18 cellular contexts compared by ENCODE assay signal in the genomic region with DNA sequence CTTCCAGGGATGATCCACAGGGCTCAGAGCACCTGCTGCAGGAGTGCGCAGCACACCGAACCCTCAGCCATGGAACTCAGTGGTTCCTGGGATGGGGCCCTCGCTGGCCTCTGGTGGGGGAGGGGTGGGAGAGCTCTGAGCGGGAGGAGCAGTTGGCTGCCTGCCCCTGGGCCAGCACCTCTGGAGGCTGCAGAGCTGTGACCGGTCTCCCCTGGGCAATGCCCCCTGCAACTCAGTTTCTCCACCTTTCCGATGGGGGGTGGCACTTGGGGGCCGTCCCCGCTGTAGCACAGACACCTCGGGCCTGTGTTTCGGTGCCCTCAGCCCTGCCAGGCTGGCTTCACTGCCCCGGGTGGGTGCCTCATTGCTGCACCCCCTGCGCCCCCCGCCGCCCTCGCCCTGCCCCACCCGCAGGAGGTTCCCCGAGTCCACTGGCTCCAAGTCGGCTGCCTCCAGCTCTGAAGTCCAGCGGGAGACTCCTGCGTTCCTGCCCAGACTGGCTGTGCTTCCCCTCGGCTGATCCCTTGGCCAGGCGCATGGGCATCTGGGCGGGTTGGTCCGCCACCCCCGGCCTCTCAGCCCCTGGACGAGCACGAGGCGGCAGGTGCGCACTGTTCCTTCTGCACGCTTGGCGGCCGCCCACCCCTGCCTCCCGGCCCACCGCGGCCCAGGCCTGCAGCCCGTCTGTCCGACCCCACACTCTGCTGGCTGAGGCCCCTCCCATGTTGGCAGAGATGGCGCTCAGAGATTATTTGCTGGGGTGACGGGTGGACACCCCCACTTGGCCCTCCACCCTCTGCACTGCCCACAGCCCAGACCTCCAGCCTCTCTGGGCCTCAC. TPM values are rescaled to one million over a fixed set of nuclear protein-coding genes. Genes with fewer than 3 reads are reported as not detected.
A peak's percentile ranks its signal among the peaks of the same experiment; 100 is the strongest.
DNase-seq lines count a peak whose midpoint lies in the region; ATAC-seq, FAIRE-seq and TF ChIP-seq lines count a peak whose summit lies in the region.
"Had no signal": no experiment of that assay in that cellular context is flagged by ENCODE, and none has a peak within 500 bp of the region (broad histone marks: within the 10 kb centered on the region; RNA-seq: fewer than 3 reads in every experiment).

No MANE protein-coding gene starts in this region.

- FAIRE-seq in pancreas (lab: Jason Lieb, UNC) = no peak
- FAIRE-seq: D721Med, HepG2, HTR-8/SVneo had no signal

- H3K4me1 ChIP-seq in GM23338 (ENCODE audit: insufficient read depth) (no peaks in the 10 kb centered on the region), HEK293 (ENCODE audit: control insufficient read depth, insufficient read depth, low read length) (no peaks in the 10 kb centered on the region), pancreas (peaks cover 13 to 19% (median 19%) of the 10 kb centered on the region in 3 donors)

- TF ChIP-seq CTCF in GM23338 (conservative IDR thresholded peaks at IDR 0.05; ENCODE audit: low read depth in 2 of 2) = no peak
- TF ChIP-seq CTCF in HEK293 (tag by site-specific recombination; IDR thresholded peaks at IDR 0.05) = no peak
- no peak for TF ChIP-seq CTCF in pancreas (IDR thresholded peaks at IDR 0.05)

- peaks cover 10% of the 10 kb centered on the region for H3K27me3 Mint-ChIP-seq in GM23338 (ENCODE audit: insufficient read depth, low read depth, poor library complexity)

- H3K79me2 ChIP-seq in GM23338 (replicated peaks; ENCODE audit: insufficient read depth) = no peaks in the 10 kb centered on the region

- CTCF ChIA-PET in HEK293 (lab: Yijun Ruan, JAX) = no interaction called here

- ATAC-seq in GM23338 = peak; percentile 24
- peak; percentile 24 to 67 (median 46) for ATAC-seq in pancreas
- no peak for ATAC-seq in HG02678 (IDR thresholded peaks at IDR 0.05; ENCODE audit: unreplicated experiment)
- ATAC-seq: CD8-positive, alpha-beta T cell; HepG2 had no signal

- H3K9me3 ChIP-seq in HEK293 (ENCODE audit: control insufficient read depth, insufficient read depth, low read depth, low read length) (no peaks in the 10 kb centered on the region), pancreas (no peaks in the 10 kb centered on the region)

- no peaks in the 10 kb centered on the region for H3K9me3 Mint-ChIP-seq in GM23338
- H3K9me3 Mint-ChIP-seq: CD8-positive, alpha-beta T cell had no signal

- no peaks in the 10 kb centered on the region for H4K20me1 ChIP-seq in GM23338 (replicated peaks; ENCODE audit: insufficient read depth)

- no peak overlapping the region for H3K4me2 ChIP-seq in GM23338

- intact Hi-C loops in pancreas (cut with DNase I) = no loop called here

- no peak overlapping the region for H3K27ac Mint-ChIP-seq in GM23338
- H3K27ac Mint-ChIP-seq: CD14-positive monocyte; CD8-positive, alpha-beta T cell; H9 had no signal

- POLR2A ChIA-PET in HEK293 (lab: Yijun Ruan, JAX) = no interaction called here

- no peak overlapping the region for H3K4me3 ChIP-seq in GM23338
- no peak overlapping the region for H3K4me3 ChIP-seq in HEK293 (ENCODE audit: low read depth, low read length)
- peak overlapping the region in 3 of 4 donors; percentile 7 to 41 (median 19) for H3K4me3 ChIP-seq in pancreas

- no peaks in the 10 kb centered on the region for H3K4me1 Mint-ChIP-seq in GM23338
- H3K4me1 Mint-ChIP-seq: CD14-positive monocyte, H9 had no signal

- no peaks in the 10 kb centered on the region for H3F3A ChIP-seq in GM23338 (replicated peaks; ENCODE audit: low read depth)

- no peaks in the 10 kb centered on the region for H3K9me2 ChIP-seq in GM23338 (ENCODE audit: insufficient read depth)

- H3K36me3 Mint-ChIP-seq in GM23338 (ENCODE audit: low read depth) = no peaks in the 10 kb centered on the region; the same call in 2 of the 3 replicates
- H3K36me3 Mint-ChIP-seq: CD14-positive monocyte; CD8-positive, alpha-beta T cell had no signal

- WGBS in pancreas, 2 donors = 37 to 49% methylated on average over 34 to 39 of the region's 39 CpGs

- H3K27me3 ChIP-seq in GM23338 (ENCODE audit: insufficient read depth) = no peaks in the 10 kb centered on the region
- H3K27me3 ChIP-seq in pancreas = no peaks in the 10 kb centered on the region

- H3K36me3 ChIP-seq in GM23338 (ENCODE audit: insufficient read depth) = no peaks in the 10 kb centered on the region
- H3K36me3 ChIP-seq in HEK293 (ENCODE audit: control insufficient read depth in 2 of 2, insufficient read depth in 1 of 2, low read length in 2 of 2) = no peaks in the 10 kb centered on the region
- no peaks in the 10 kb centered on the region for H3K36me3 ChIP-seq in pancreas

- no peak overlapping the region for H3K27ac ChIP-seq in GM23338 (ENCODE audit: low read depth)
- H3K27ac ChIP-seq in HEK293 (ENCODE audit: extremely low read depth, low read depth, low read length) = no peak overlapping the region
- H3K27ac ChIP-seq in pancreas = peak overlapping the region in 3 of 4 donors; percentile 31 to 63 (median 53)

- no peak overlapping the region for H2AFZ ChIP-seq in GM23338

- H3K4me3 Mint-ChIP-seq in GM23338 = no peak overlapping the region
- H3K4me3 Mint-ChIP-seq: CD14-positive monocyte; CD8-positive, alpha-beta T cell; H9 had no signal

- DNase-seq in GM23338 (ENCODE audit: low spot score) = no peak
- peak; percentile 39 for DNase-seq in left kidney (ENCODE audit: low read depth, low spot score)
- peak; percentile 67 to 88 (median 72) for DNase-seq in pancreas
- no peak for DNase-seq in KG1 (lab: John Stamatoyannopoulos, UW)
- no peak for DNase-seq in NCI-H82 (lab: John Stamatoyannopoulos, UW)
- DNase-seq: CD8-positive, alpha-beta T cell; COR-L47; DMS153; H9 had no signal

TF ChIP-seq in GM23338, 12 proteins besides CTCF, POLR2A, EP300 and RAD21 (continues in another document):
- TF ChIP-seq, protein P1, sequence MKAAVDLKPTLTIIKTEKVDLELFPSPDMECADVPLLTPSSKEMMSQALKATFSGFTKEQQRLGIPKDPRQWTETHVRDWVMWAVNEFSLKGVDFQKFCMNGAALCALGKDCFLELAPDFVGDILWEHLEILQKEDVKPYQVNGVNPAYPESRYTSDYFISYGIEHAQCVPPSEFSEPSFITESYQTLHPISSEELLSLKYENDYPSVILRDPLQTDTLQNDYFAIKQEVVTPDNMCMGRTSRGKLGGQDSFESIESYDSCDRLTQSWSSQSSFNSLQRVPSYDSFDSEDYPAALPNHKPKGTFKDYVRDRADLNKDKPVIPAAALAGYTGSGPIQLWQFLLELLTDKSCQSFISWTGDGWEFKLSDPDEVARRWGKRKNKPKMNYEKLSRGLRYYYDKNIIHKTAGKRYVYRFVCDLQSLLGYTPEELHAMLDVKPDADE (IDR thresholded peaks at IDR 0.05) = no peak
- TF ChIP-seq STAT1 (IDR thresholded peaks at IDR 0.05; ENCODE audit: unreplicated experiment) = no peak

TF ChIP-seq in HEK293, 187 proteins besides CTCF, POLR2A, EP300 and RAD21:
- no peak for TF ChIP-seq ZNF558 (tag by site-specific recombination; IDR thresholded peaks at IDR 0.05)
- TF ChIP-seq GLIS2 (tag by site-specific recombination; IDR thresholded peaks at IDR 0.05) = peak; percentile 54; the same call in 1 of the 2 replicates
TF ChIP-seq in HEK293: peak in this region for 1.

RNA-seq across cellular contexts. Expression of a gene that starts 1.8 kb away (rescaled TPM):
- not detected in 2 replicates for total RNA-seq in GM23338 (2014; rRNA removed; shearing (Covaris generic))
- polyA plus RNA-seq in GM23338 (2016; fragmentation: Nextera tagmentation; extraction: Ambion mirVana) (not detected in 2 replicates), pancreas (100 to 1,000 TPM; 155 to 239 TPM)
- total RNA-seq in pancreas = 10 to 100 TPM; 25.5 to 99.7 (median 92.2) TPM
- total RNA-seq: A673; CD8-positive, alpha-beta T cell; Daoy; H9; HepG2 had no signal
- polyA plus RNA-seq: BJ, CD14-positive monocyte, HepG2 had no signal

RNA-seq across cellular contexts. Expression of a gene that starts 40.0 kb away (rescaled TPM):
- not detected in 2 replicates for total RNA-seq in GM23338 (2014; rRNA removed; shearing (Covaris generic))
- polyA plus RNA-seq in GM23338 (2016; fragmentation: Nextera tagmentation; extraction: Ambion mirVana) (not detected in 2 replicates), pancreas (under 1 TPM; 0.04 to 0.05 TPM)
- total RNA-seq in pancreas = under 1 TPM in 2 of 6 donors, not detected in 4; 0.03 to 0.57 TPM
- total RNA-seq: A673; CD8-positive, alpha-beta T cell; Daoy; H9; HepG2 had no signal
- polyA plus RNA-seq: BJ, CD14-positive monocyte, HepG2 had no signal

Comparison
In these comparisons a context has a peak if more than half of its experiments do, and no peak if none do; other contexts are left out.
1. DNase-seq: peak in left kidney (single experiment) and pancreas (6 of 6); none in GM23338 (single experiment), KG1 (single experiment) and NCI-H82 (single experiment).
2. H3K27ac ChIP-seq: peak in pancreas (3 of 4); none in GM23338 (single experiment) and HEK293 (single experiment).
3. H3K4me3 ChIP-seq: peak in pancreas (3 of 4); none in GM23338 (single experiment) and HEK293 (single experiment).
4. RNA of a gene that starts 1.8 kb away (total RNA-seq): 25.5 to 99.7 TPM in pancreas; not detected in GM23338; every median in the first group is over 10 times any median in the second.